Comparison of ENCODE assay signal across 1 cellular context in the genomic region with DNA sequence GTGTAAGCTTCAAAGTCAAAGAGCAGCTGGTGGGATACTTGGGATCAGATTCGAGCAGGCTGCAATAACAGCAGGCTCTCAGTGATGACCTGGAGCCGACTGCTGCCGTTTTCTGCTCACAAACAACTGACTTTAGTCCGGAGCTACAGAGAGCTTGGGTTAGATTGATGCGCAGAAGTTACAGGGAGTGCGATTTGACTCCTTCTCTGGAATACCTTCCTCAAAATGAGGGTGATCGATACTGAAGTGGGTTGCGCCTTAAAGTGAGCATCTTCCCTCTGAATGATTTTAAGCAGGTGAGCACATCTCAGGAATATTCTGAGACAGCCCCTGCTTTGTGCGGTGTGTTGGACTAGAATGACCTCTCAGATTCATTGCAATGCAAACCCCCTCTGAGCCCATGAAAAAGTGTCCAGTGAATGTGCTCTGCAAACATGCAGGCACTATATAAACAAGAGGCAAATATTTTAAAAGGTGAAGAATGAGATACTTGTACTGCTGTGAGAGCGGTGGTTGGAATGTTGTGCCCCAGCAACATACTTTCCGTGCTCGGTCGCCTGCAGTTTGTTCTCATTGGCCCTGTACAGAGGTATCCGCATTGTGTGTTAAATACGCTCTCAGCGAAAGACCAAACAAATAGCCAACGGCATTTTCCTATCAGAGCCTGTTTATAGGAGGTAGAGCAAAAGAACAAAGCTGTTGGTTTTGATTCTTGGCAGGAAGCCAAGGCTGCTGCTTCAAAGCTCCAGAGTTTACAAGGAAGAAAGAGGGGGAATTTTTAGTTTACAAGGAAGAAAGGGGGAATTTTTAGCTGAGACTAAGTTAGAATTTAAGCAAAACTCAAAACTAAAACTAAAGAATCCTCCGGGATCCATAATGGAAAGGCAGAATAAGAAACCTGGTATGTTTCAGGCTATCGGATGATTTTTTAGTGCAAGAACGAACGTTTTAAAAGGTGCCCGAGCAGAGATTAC.
TF ChIP-seq lines count a peak whose summit lies in the region.

No MANE protein-coding gene starts in this region.

TF ChIP-seq in HepG2, 621 proteins besides CTCF, POLR2A, EP300 and RAD21 (continued from another document and continues in another):
- TF ChIP-seq HNF1A (IDR thresholded peaks at IDR 0.05; ENCODE audit: low read depth): peak; percentile 56; the same call in 1 of the 2 replicates
- peak; percentile 76; the same call in 1 of the 2 replicates for TF ChIP-seq HNF1A (CRISPR knock-in tag; IDR thresholded peaks at IDR 0.05; ENCODE audit: borderline replicate concordance)
- TF ChIP-seq POLR2G (IDR thresholded peaks at IDR 0.05; ENCODE audit: low read depth, low read length): peak; percentile 66
- TF ChIP-seq, protein P1, sequence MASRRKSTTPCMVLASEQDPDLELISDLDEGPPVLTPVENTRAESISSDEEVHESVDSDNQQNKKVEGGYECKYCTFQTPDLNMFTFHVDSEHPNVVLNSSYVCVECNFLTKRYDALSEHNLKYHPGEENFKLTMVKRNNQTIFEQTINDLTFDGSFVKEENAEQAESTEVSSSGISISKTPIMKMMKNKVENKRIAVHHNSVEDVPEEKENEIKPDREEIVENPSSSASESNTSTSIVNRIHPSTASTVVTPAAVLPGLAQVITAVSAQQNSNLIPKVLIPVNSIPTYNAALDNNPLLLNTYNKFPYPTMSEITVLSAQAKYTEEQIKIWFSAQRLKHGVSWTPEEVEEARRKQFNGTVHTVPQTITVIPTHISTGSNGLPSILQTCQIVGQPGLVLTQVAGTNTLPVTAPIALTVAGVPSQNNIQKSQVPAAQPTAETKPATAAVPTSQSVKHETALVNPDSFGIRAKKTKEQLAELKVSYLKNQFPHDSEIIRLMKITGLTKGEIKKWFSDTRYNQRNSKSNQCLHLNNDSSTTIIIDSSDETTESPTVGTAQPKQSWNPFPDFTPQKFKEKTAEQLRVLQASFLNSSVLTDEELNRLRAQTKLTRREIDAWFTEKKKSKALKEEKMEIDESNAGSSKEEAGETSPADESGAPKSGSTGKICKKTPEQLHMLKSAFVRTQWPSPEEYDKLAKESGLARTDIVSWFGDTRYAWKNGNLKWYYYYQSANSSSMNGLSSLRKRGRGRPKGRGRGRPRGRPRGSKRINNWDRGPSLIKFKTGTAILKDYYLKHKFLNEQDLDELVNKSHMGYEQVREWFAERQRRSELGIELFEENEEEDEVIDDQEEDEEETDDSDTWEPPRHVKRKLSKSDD (CRISPR knock-in tag; IDR thresholded peaks at IDR 0.05; ENCODE audit: low read depth): peak; percentile 82; the same call in 1 of the 2 replicates
- TF ChIP-seq ZNF256 (CRISPR knock-in tag; conservative IDR thresholded peaks at IDR 0.05): 0 out of 2 replicates have a peak, but pooled peaks have one; percentile 68
- TF ChIP-seq ZNF264 (CRISPR knock-in tag; IDR thresholded peaks at IDR 0.05): peak; percentile 62
- peak; percentile 78; the same call in 1 of the 2 replicates for TF ChIP-seq HOXD1 (CRISPR knock-in tag; IDR thresholded peaks at IDR 0.05)
- peak; percentile 96 for TF ChIP-seq HMG20B (CRISPR knock-in tag; conservative IDR thresholded peaks at IDR 0.05)
- TF ChIP-seq ZNF75D (CRISPR knock-in tag; IDR thresholded peaks at IDR 0.05; ENCODE audit: borderline replicate concordance): no peak
- TF ChIP-seq CEBPZ (IDR thresholded peaks at IDR 0.05; ENCODE audit: low read length): no peak
- peak; percentile 53; the same call in 1 of the 2 replicates for TF ChIP-seq PRDM15 (CRISPR knock-in tag; IDR thresholded peaks at IDR 0.05)
- peak; percentile 72; the same call in 1 of the 2 replicates for TF ChIP-seq NCOA5 (CRISPR knock-in tag; IDR thresholded peaks at IDR 0.05)
- peak; percentile 94 for TF ChIP-seq ZNF205 (CRISPR knock-in tag; IDR thresholded peaks at IDR 0.05)
- peak; percentile 92 for TF ChIP-seq MED13 (CRISPR knock-in tag; IDR thresholded peaks at IDR 0.05)
- TF ChIP-seq ZNF12 (CRISPR knock-in tag; IDR thresholded peaks at IDR 0.05): peak; percentile 94
- peak; percentile 59; the same call in 1 of the 2 replicates for TF ChIP-seq CBX5 (CRISPR knock-in tag; IDR thresholded peaks at IDR 0.05; ENCODE audit: borderline replicate concordance)
- TF ChIP-seq ZNF343 (CRISPR knock-in tag; IDR thresholded peaks at IDR 0.05): 0 out of 2 replicates have a peak, but pooled peaks have one; percentile 18
- TF ChIP-seq, protein P2, sequence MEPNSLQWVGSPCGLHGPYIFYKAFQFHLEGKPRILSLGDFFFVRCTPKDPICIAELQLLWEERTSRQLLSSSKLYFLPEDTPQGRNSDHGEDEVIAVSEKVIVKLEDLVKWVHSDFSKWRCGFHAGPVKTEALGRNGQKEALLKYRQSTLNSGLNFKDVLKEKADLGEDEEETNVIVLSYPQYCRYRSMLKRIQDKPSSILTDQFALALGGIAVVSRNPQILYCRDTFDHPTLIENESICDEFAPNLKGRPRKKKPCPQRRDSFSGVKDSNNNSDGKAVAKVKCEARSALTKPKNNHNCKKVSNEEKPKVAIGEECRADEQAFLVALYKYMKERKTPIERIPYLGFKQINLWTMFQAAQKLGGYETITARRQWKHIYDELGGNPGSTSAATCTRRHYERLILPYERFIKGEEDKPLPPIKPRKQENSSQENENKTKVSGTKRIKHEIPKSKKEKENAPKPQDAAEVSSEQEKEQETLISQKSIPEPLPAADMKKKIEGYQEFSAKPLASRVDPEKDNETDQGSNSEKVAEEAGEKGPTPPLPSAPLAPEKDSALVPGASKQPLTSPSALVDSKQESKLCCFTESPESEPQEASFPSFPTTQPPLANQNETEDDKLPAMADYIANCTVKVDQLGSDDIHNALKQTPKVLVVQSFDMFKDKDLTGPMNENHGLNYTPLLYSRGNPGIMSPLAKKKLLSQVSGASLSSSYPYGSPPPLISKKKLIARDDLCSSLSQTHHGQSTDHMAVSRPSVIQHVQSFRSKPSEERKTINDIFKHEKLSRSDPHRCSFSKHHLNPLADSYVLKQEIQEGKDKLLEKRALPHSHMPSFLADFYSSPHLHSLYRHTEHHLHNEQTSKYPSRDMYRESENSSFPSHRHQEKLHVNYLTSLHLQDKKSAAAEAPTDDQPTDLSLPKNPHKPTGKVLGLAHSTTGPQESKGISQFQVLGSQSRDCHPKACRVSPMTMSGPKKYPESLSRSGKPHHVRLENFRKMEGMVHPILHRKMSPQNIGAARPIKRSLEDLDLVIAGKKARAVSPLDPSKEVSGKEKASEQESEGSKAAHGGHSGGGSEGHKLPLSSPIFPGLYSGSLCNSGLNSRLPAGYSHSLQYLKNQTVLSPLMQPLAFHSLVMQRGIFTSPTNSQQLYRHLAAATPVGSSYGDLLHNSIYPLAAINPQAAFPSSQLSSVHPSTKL (CRISPR knock-in tag; IDR thresholded peaks at IDR 0.05): peak; percentile 96
- peak; percentile 75 for TF ChIP-seq PITX1 (CRISPR knock-in tag; IDR thresholded peaks at IDR 0.05)
- no peak for TF ChIP-seq HNRNPUL1 (IDR thresholded peaks at IDR 0.05; ENCODE audit: low read depth, low read length)
- TF ChIP-seq HNRNPLL (IDR thresholded peaks at IDR 0.05; ENCODE audit: low read depth, low read length, poor library complexity, severe bottlenecking): peak; percentile 85
- peak; percentile 69; the same call in 1 of the 2 replicates for TF ChIP-seq MTF2 (CRISPR knock-in tag; IDR thresholded peaks at IDR 0.05; ENCODE audit: borderline replicate concordance)
- TF ChIP-seq, protein P3, sequence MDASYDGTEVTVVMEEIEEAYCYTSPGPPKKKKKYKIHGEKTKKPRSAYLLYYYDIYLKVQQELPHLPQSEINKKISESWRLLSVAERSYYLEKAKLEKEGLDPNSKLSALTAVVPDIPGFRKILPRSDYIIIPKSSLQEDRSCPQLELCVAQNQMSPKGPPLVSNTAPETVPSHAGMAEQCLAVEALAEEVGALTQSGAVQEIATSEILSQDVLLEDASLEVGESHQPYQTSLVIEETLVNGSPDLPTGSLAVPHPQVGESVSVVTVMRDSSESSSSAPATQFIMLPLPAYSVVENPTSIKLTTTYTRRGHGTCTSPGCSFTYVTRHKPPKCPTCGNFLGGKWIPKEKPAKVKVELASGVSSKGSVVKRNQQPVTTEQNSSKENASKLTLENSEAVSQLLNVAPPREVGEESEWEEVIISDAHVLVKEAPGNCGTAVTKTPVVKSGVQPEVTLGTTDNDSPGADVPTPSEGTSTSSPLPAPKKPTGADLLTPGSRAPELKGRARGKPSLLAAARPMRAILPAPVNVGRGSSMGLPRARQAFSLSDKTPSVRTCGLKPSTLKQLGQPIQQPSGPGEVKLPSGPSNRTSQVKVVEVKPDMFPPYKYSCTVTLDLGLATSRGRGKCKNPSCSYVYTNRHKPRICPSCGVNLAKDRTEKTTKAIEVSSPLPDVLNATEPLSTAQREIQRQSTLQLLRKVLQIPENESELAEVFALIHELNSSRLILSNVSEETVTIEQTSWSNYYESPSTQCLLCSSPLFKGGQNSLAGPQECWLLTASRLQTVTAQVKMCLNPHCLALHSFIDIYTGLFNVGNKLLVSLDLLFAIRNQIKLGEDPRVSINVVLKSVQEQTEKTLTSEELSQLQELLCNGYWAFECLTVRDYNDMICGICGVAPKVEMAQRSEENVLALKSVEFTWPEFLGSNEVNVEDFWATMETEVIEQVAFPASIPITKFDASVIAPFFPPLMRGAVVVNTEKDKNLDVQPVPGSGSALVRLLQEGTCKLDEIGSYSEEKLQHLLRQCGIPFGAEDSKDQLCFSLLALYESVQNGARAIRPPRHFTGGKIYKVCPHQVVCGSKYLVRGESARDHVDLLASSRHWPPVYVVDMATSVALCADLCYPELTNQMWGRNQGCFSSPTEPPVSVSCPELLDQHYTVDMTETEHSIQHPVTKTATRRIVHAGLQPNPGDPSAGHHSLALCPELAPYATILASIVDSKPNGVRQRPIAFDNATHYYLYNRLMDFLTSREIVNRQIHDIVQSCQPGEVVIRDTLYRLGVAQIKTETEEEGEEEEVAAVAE (CRISPR knock-in tag; IDR thresholded peaks at IDR 0.05; ENCODE audit: borderline replicate concordance): peak; percentile 73; the same call in 1 of the 2 replicates
